Comparison of ENCODE assay signal across 17 cellular contexts in genomic region chr2:85253890-85254289, GRCh38.
"Had no signal": no experiment of that assay in that cellular context is flagged by ENCODE, and none has a peak within 500 bp of the region (broad histone marks: within the 10 kb centered on the region; RNA-seq: fewer than 3 reads in every experiment).

No MANE protein-coding gene starts in this region.

- H2AFZ ChIP-seq: hepatocyte had no signal

- H3K27ac ChIP-seq: adrenal gland, pancreas, skin epidermis had no signal

- H3K9me3 ChIP-seq: adrenal gland, pancreas, tibial nerve had no signal

- ATAC-seq: activated T-helper 17 cell treated with anti-CD3 and anti-CD28 coated beads, Interleukin-2, amount 50 U/mL, for 72 hours; pancreas; stimulated activated effector memory CD8-positive, alpha-beta T cell treated with anti-CD3 and anti-CD28 coated beads, Interleukin-12 subunit alpha, Interleukin-12 subunit beta, amount 100 ng/mL, for 72 hours; T-cell had no signal

- H3K36me3 Mint-ChIP-seq: stimulated activated effector memory CD8-positive, alpha-beta T cell treated with anti-CD3 and anti-CD28 coated beads, Interleukin-12 subunit alpha, Interleukin-12 subunit beta, amount 100 ng/mL, for 72 hours; T-cell had no signal

- H3K9me3 Mint-ChIP-seq: activated CD4-positive, alpha-beta T cell treated with anti-CD3 and anti-CD28 coated beads, Interleukin-2, amount 10 ng/mL, durations not matched to agents 24 days and 14 days; activated T-helper 17 cell treated with anti-CD3 and anti-CD28 coated beads, Interleukin-2, amount 50 U/mL, for 72 hours; central memory CD8-positive, alpha-beta T cell; neural crest cell; stimulated activated effector memory CD8-positive, alpha-beta T cell treated with anti-CD3 and anti-CD28 coated beads, Interleukin-12 subunit alpha, Interleukin-12 subunit beta, amount 100 ng/mL, for 72 hours; T-cell had no signal

- H3K27me3 Mint-ChIP-seq: activated CD4-positive, alpha-beta T cell treated with anti-CD3 and anti-CD28 coated beads, Interleukin-2, amount 10 ng/mL, durations not matched to agents 24 days and 14 days; activated T-helper 17 cell treated with anti-CD3 and anti-CD28 coated beads, Interleukin-2, amount 50 U/mL, for 72 hours; central memory CD8-positive, alpha-beta T cell; T-cell had no signal

- H3K36me3 ChIP-seq: adrenal gland, pancreas, tibial nerve had no signal

- H3K4me3 Mint-ChIP-seq: activated CD4-positive, alpha-beta T cell treated with anti-CD3 and anti-CD28 coated beads, Interleukin-2, amount 10 ng/mL, durations not matched to agents 24 days and 14 days; activated T-helper 17 cell treated with anti-CD3 and anti-CD28 coated beads, Interleukin-2, amount 50 U/mL, for 72 hours; central memory CD8-positive, alpha-beta T cell; stimulated activated effector memory CD8-positive, alpha-beta T cell treated with anti-CD3 and anti-CD28 coated beads, Interleukin-12 subunit alpha, Interleukin-12 subunit beta, amount 100 ng/mL, for 72 hours; T-cell had no signal

- DNase-seq: activated CD4-positive, alpha-beta T cell treated with anti-CD3 and anti-CD28 coated beads, Interleukin-2, amount 10 ng/mL, durations not matched to agents 24 days and 14 days; activated CD8-positive, alpha-beta memory T cell treated with anti-CD3 and anti-CD28 coated beads for 24 hours; activated naive CD4-positive, alpha-beta T cell treated with anti-CD3 and anti-CD28 coated beads, Interleukin-2, amount 50 U/mL, for 16 hours; activated T-cell treated with anti-CD3 and anti-CD28 coated beads for 4 hours; adrenal gland; erythroblast; mammary epithelial cell; pancreas; retina; T-cell had no signal

- FAIRE-seq: pancreas had no signal

- H3K27ac Mint-ChIP-seq: activated CD4-positive, alpha-beta T cell treated with anti-CD3 and anti-CD28 coated beads, Interleukin-2, amount 10 ng/mL, durations not matched to agents 24 days and 14 days; activated T-helper 17 cell treated with anti-CD3 and anti-CD28 coated beads, Interleukin-2, amount 50 U/mL, for 72 hours; stimulated activated effector memory CD8-positive, alpha-beta T cell treated with anti-CD3 and anti-CD28 coated beads, Interleukin-12 subunit alpha, Interleukin-12 subunit beta, amount 100 ng/mL, for 72 hours; T-cell had no signal

- H3K27me3 ChIP-seq: adrenal gland, hepatocyte, pancreas, tibial nerve had no signal

- H3K4me1 Mint-ChIP-seq: activated CD4-positive, alpha-beta T cell treated with anti-CD3 and anti-CD28 coated beads, Interleukin-2, amount 10 ng/mL, durations not matched to agents 24 days and 14 days; activated T-helper 17 cell treated with anti-CD3 and anti-CD28 coated beads, Interleukin-2, amount 50 U/mL, for 72 hours; central memory CD8-positive, alpha-beta T cell; stimulated activated effector memory CD8-positive, alpha-beta T cell treated with anti-CD3 and anti-CD28 coated beads, Interleukin-12 subunit alpha, Interleukin-12 subunit beta, amount 100 ng/mL, for 72 hours; T-cell had no signal

- H3K4me3 ChIP-seq: adrenal gland, hepatocyte, pancreas, skin epidermis, tibial nerve had no signal
